ENCODE assay signal across 12 cellular contexts in the genomic region with DNA sequence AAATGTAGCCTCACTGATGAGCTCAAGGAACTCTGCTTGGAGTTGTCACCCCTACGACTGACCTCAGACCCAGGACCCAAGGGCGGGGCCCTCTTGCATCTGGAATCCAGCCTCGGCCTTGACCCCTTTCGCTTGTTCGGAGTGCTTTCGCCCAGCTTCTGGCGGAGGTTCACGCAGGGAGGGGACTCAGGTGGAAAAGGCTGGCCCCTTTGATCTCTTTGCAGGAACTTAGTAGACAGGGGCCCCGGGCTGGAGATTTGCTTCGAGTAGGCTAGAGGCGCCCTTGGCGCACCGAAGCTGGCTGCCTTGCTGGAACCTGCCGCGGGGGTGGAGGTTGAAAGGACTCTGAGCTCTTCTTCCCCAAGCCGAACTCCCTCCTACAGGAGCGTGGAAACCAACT.
A peak's percentile ranks its signal among the peaks of the same experiment; 100 is the strongest.
DNase-seq lines count a peak whose midpoint lies in the region; ATAC-seq, FAIRE-seq and TF ChIP-seq lines count a peak whose summit lies in the region.
"Had no signal": no experiment of that assay in that cellular context is flagged by ENCODE, and none has a peak within 500 bp of the region (broad histone marks: within the 10 kb centered on the region; RNA-seq: fewer than 3 reads in every experiment).

No MANE protein-coding gene starts in this region.

- H3K4me1 Mint-ChIP-seq in activated T-cell treated with anti-CD3 and anti-CD28 coated beads, Interleukin-2, amount 50 U/mL, for 72 hours (ENCODE audit: low read depth), result peaks cover 26% of the 10 kb centered on the region
- peaks cover 3% of the 10 kb centered on the region for H3K4me1 Mint-ChIP-seq in activated naive CD8-positive, alpha-beta T cell treated with anti-CD3 and anti-CD28 coated beads, Interleukin-2, amount 10 ng/mL, durations not matched to agents 7 days and 5 days
- H3K4me1 Mint-ChIP-seq in stimulated activated naive CD8-positive, alpha-beta T cell treated with anti-CD3 and anti-CD28 coated beads, Interleukin-15, amount 100 ng/mL, for 72 hours, result peaks cover 40% of the 10 kb centered on the region

- POLR2A ChIA-PET in activated naive CD8-positive, alpha-beta T cell treated with anti-CD3 and anti-CD28 coated beads, Interleukin-2, amount 10 ng/mL, durations not matched to agents 7 days and 5 days (lab: Charles Lee), result no interaction called here

- no peak for DNase-seq in activated T-cell treated with anti-CD3 and anti-CD28 coated beads, Interleukin-2, amount 50 U/mL, for 72 hours
- DNase-seq in activated T-cell treated with anti-CD3 and anti-CD28 coated beads for 4 hours, result no peak
- no peak for DNase-seq in activated naive CD8-positive, alpha-beta T cell treated with anti-CD3 and anti-CD28 coated beads, Interleukin-2, amount 10 ng/mL, durations not matched to agents 7 days and 5 days
- DNase-seq in iPS-NIHi7 (ENCODE audit: extremely low spot score), result peak; percentile 26
- DNase-seq in stimulated activated naive CD8-positive, alpha-beta T cell treated with anti-CD3 and anti-CD28 coated beads, Interleukin-15, amount 100 ng/mL, for 72 hours, result peak; percentile 9 to 16
- DNase-seq in NOMO-1 treated with DMSO at 0.1 percent for 48 hours (lab: John Stamatoyannopoulos, UW; ENCODE audit: unreplicated experiment), result no peak
- no peak for DNase-seq in Kasumi-1 (lab: John Stamatoyannopoulos, UW)
- DNase-seq in GM12892 (ENCODE audit: insufficient read length), result no peak
- DNase-seq: activated effector memory CD4-positive, alpha-beta T cell treated with anti-CD3 and anti-CD28 coated beads, Interleukin-2, amount 50 U/mL, for 16 hours; DMS79; NCI-H226 had no signal

- peaks cover 65% of the 10 kb centered on the region for H3K27me3 Mint-ChIP-seq in activated T-cell treated with anti-CD3 and anti-CD28 coated beads, Interleukin-2, amount 50 U/mL, for 72 hours (ENCODE audit: low read depth)
- H3K27me3 Mint-ChIP-seq in activated naive CD8-positive, alpha-beta T cell treated with anti-CD3 and anti-CD28 coated beads, Interleukin-2, amount 10 ng/mL, durations not matched to agents 7 days and 5 days, result peaks cover 65% of the 10 kb centered on the region
- peaks cover 59% of the 10 kb centered on the region for H3K27me3 Mint-ChIP-seq in stimulated activated naive CD8-positive, alpha-beta T cell treated with anti-CD3 and anti-CD28 coated beads, Interleukin-15, amount 100 ng/mL, for 72 hours

- H3K4me3 Mint-ChIP-seq in activated T-cell treated with anti-CD3 and anti-CD28 coated beads, Interleukin-2, amount 50 U/mL, for 72 hours, result peak overlapping the region; percentile 67 to 78
- H3K4me3 Mint-ChIP-seq in activated naive CD8-positive, alpha-beta T cell treated with anti-CD3 and anti-CD28 coated beads, Interleukin-2, amount 10 ng/mL, durations not matched to agents 7 days and 5 days, result peak overlapping the region; percentile 22
- H3K4me3 Mint-ChIP-seq in stimulated activated naive CD8-positive, alpha-beta T cell treated with anti-CD3 and anti-CD28 coated beads, Interleukin-15, amount 100 ng/mL, for 72 hours, result peak overlapping the region; percentile 68 to 92

- no peak for TF ChIP-seq POLR2A in GM12892 (IDR thresholded peaks at IDR 0.05; ENCODE audit: low read depth, low read length)

- H3K36me3 Mint-ChIP-seq in activated T-cell treated with anti-CD3 and anti-CD28 coated beads, Interleukin-2, amount 50 U/mL, for 72 hours (ENCODE audit: insufficient read depth in 2 of 2), result no peaks in the 10 kb centered on the region
- no peaks in the 10 kb centered on the region for H3K36me3 Mint-ChIP-seq in activated naive CD8-positive, alpha-beta T cell treated with anti-CD3 and anti-CD28 coated beads, Interleukin-2, amount 10 ng/mL, durations not matched to agents 7 days and 5 days

- no peak for ATAC-seq in activated T-cell treated with anti-CD3 and anti-CD28 coated beads, Interleukin-2, amount 50 U/mL, for 72 hours (replicated peaks in 1 of 2)
- no peak for ATAC-seq in activated naive CD8-positive, alpha-beta T cell treated with anti-CD3 and anti-CD28 coated beads, Interleukin-2, amount 10 ng/mL, durations not matched to agents 7 days and 5 days (ENCODE audit: low read depth)
- ATAC-seq in stimulated activated naive CD8-positive, alpha-beta T cell treated with anti-CD3 and anti-CD28 coated beads, Interleukin-15, amount 100 ng/mL, for 72 hours, result peak; percentile 34

- no peak overlapping the region for H3K27ac Mint-ChIP-seq in activated T-cell treated with anti-CD3 and anti-CD28 coated beads, Interleukin-2, amount 50 U/mL, for 72 hours
- H3K27ac Mint-ChIP-seq in activated naive CD8-positive, alpha-beta T cell treated with anti-CD3 and anti-CD28 coated beads, Interleukin-2, amount 10 ng/mL, durations not matched to agents 7 days and 5 days, result no peak overlapping the region
- H3K27ac Mint-ChIP-seq in stimulated activated naive CD8-positive, alpha-beta T cell treated with anti-CD3 and anti-CD28 coated beads, Interleukin-15, amount 100 ng/mL, for 72 hours, result no peak overlapping the region

- no peaks in the 10 kb centered on the region for H3K9me3 Mint-ChIP-seq in activated T-cell treated with anti-CD3 and anti-CD28 coated beads, Interleukin-2, amount 50 U/mL, for 72 hours
- no peaks in the 10 kb centered on the region for H3K9me3 Mint-ChIP-seq in activated naive CD8-positive, alpha-beta T cell treated with anti-CD3 and anti-CD28 coated beads, Interleukin-2, amount 10 ng/mL, durations not matched to agents 7 days and 5 days
- H3K9me3 Mint-ChIP-seq in stimulated activated naive CD8-positive, alpha-beta T cell treated with anti-CD3 and anti-CD28 coated beads, Interleukin-15, amount 100 ng/mL, for 72 hours, result no peaks in the 10 kb centered on the region

- FAIRE-seq in GM12892 (lab: Jason Lieb, UNC), result no peak
- FAIRE-seq: GM19239 had no signal

Comparison
In these comparisons a context has a peak if more than half of its experiments do, and no peak if none do; other contexts are left out.
1. DNase-seq: peak in iPS-NIHi7 (single experiment) and stimulated activated naive CD8-positive, alpha-beta T cell treated with anti-CD3 and anti-CD28 coated beads, Interleukin-15, amount 100 ng/mL, for 72 hours (2 of 2); none in activated T-cell treated with anti-CD3 and anti-CD28 coated beads, Interleukin-2, amount 50 U/mL, for 72 hours (0 of 2), activated T-cell treated with anti-CD3 and anti-CD28 coated beads for 4 hours (single experiment), activated naive CD8-positive, alpha-beta T cell treated with anti-CD3 and anti-CD28 coated beads, Interleukin-2, amount 10 ng/mL, durations not matched to agents 7 days and 5 days (single experiment), NOMO-1 treated with DMSO at 0.1 percent for 48 hours (single experiment), Kasumi-1 (0 of 2) and GM12892 (single experiment).
2. H3K4me3 Mint-ChIP-seq: peak in every context shown above with its lines; median percentile 80 in stimulated activated naive CD8-positive, alpha-beta T cell treated with anti-CD3 and anti-CD28 coated beads, Interleukin-15, amount 100 ng/mL, for 72 hours; 72 in activated T-cell treated with anti-CD3 and anti-CD28 coated beads, Interleukin-2, amount 50 U/mL, for 72 hours; 22 in activated naive CD8-positive, alpha-beta T cell treated with anti-CD3 and anti-CD28 coated beads, Interleukin-2, amount 10 ng/mL, durations not matched to agents 7 days and 5 days.